Comparison of ENCODE assay signal across 1 cellular context in genomic region chr14:24067133-24068082, GRCh38.
TF ChIP-seq lines count a peak whose summit lies in the region.

No MANE protein-coding gene starts in this region.

TF ChIP-seq in HepG2, 621 proteins besides CTCF, POLR2A, EP300 and RAD21 (continued from another document and continues in another):
- TF ChIP-seq ZNF407 (CRISPR knock-in tag; IDR thresholded peaks at IDR 0.05; ENCODE audit: not compliant biosample characterization) (no peak), ZBTB10 (CRISPR knock-in tag; IDR thresholded peaks at IDR 0.05; ENCODE audit: borderline replicate concordance) (no peak), ZBTB1 (CRISPR knock-in tag; IDR thresholded peaks at IDR 0.05; ENCODE audit: borderline replicate concordance) (no peak), ZNF776 (CRISPR knock-in tag; IDR thresholded peaks at IDR 0.05) (0 out of 2 replicates have a peak, but pooled peaks have one; percentile 39), AHDC1 (CRISPR knock-in tag; IDR thresholded peaks at IDR 0.05; ENCODE audit: borderline replicate concordance) (no peak), MAX (IDR thresholded peaks at IDR 0.05) (peak; percentile 18; the same call in 1 of the 2 replicates), THAP11 (CRISPR knock-in tag; IDR thresholded peaks at IDR 0.05) (no peak), SOX13 (IDR thresholded peaks at IDR 0.05) (no peak), SOX13 (CRISPR knock-in tag; conservative IDR thresholded peaks at IDR 0.05 in 1 of 2, IDR thresholded peaks at IDR 0.05 in 1 of 2) (peak in 1 of 2 experiments; percentile 36; a peak in 2 of 4 replicates), RFX3 (CRISPR knock-in tag; IDR thresholded peaks at IDR 0.05) (no peak; the same call in 1 of the 2 replicates), SUZ12 (IDR thresholded peaks at IDR 0.05; ENCODE audit: low read depth, low read length) (no peak), KLF12 (CRISPR knock-in tag; IDR thresholded peaks at IDR 0.05; ENCODE audit: borderline replicate concordance) (no peak), RFXANK (CRISPR knock-in tag; IDR thresholded peaks at IDR 0.05) (no peak), ZNF670 (CRISPR knock-in tag; IDR thresholded peaks at IDR 0.05; ENCODE audit: borderline replicate concordance) (no peak), ZNF800 (CRISPR knock-in tag; IDR thresholded peaks at IDR 0.05) (peak; percentile 64; the same call in 1 of the 2 replicates), ZBTB3 (CRISPR knock-in tag; IDR thresholded peaks at IDR 0.05; ENCODE audit: borderline replicate concordance, low read depth) (no peak), HINFP (CRISPR knock-in tag; IDR thresholded peaks at IDR 0.05; ENCODE audit: low read depth) (0 out of 2 replicates have a peak, but pooled peaks have one; percentile 64), KDM5A (IDR thresholded peaks at IDR 0.05; ENCODE audit: borderline replicate concordance, low read length) (no peak), ATF4 (CRISPR knock-in tag; IDR thresholded peaks at IDR 0.05) (no peak), TFAP4 (IDR thresholded peaks at IDR 0.05; ENCODE audit: borderline replicate concordance, low read depth) (no peak), ZFP41 (CRISPR knock-in tag; IDR thresholded peaks at IDR 0.05; ENCODE audit: borderline replicate concordance) (no peak), ZNF557 (CRISPR knock-in tag; IDR thresholded peaks at IDR 0.05) (no peak), ZNF83 (CRISPR knock-in tag; IDR thresholded peaks at IDR 0.05; ENCODE audit: borderline replicate concordance) (no peak), ARID3A (IDR thresholded peaks at IDR 0.05; ENCODE audit: low read depth, low read length) (no peak), MATR3 (CRISPR knock-in tag; IDR thresholded peaks at IDR 0.05) (no peak), SALL2 (CRISPR knock-in tag; IDR thresholded peaks at IDR 0.05) (no peak; the same call in 1 of the 2 replicates), DDIT3 (CRISPR knock-in tag; IDR thresholded peaks at IDR 0.05) (no peak), NFIC (IDR thresholded peaks at IDR 0.05; ENCODE audit: low read length) (no peak), ZNF331 (CRISPR knock-in tag; IDR thresholded peaks at IDR 0.05) (peak; percentile 16; the same call in 1 of the 2 replicates), ATF7-NPFF (CRISPR knock-in tag; IDR thresholded peaks at IDR 0.05; ENCODE audit: low read depth) (no peak)
